In genomic region chr17:50547035-50547735, GRCh38 we compare ENCODE assay signal across 8 cellular contexts. TPM values are rescaled to one million over a fixed set of nuclear protein-coding genes. Genes with fewer than 3 reads are reported as not detected.
DNase-seq lines count a peak whose midpoint lies in the region; ATAC-seq, FAIRE-seq and TF ChIP-seq lines count a peak whose summit lies in the region.

SPATA20 (plus strand) TSS chr17:50547174; CDS start chr17:50547209, 35 bp downstream.

- H3K4me3 ChIP-seq in A673 (ENCODE audit: low read depth, low read length, poor library complexity, severe bottlenecking) (peak within 1 kb of the TSS; percentile 58), kidney (ENCODE audit: low read length in 2 of 2) (peak within 1 kb of the TSS; percentile 61)

- no peaks in the 10 kb centered on the region for H3K36me3 ChIP-seq in A673 (ENCODE audit: insufficient read depth, low read length, poor library complexity, severe bottlenecking)
- H3K36me3 ChIP-seq in kidney (ENCODE audit: control insufficient read depth in 1 of 2, insufficient read depth in 2 of 2, low read length in 2 of 2), result no peaks in the 10 kb centered on the region

- intact Hi-C loops in A673 (cut with micrococcal nuclease; ENCODE audit: unreplicated experiment) (loop anchor here (1.0 to 10.0 kb wide), 5 partner anchors 79 to 410 kb away; no protein-coding TSS in a partner anchor), kidney (cut with DNase I) (loop anchor here (5.0 to 10.0 kb wide), 3 partner anchors 80 to 408 kb away; no protein-coding TSS in a partner anchor)

- ATAC-seq in HG03097 (IDR thresholded peaks at IDR 0.05; ENCODE audit: low FRiP score, unreplicated experiment), result peak; percentile 76

- CTCF ChIA-PET in A673 (lab: Charles Lee), result interaction anchor here (0.6 to 1.7 kb wide), 2 partner anchors 79 to 270 kb away, joined by 9 to 10 read pairs; no protein-coding TSS in a partner anchor

- FAIRE-seq in kidney (lab: Jason Lieb, UNC), result no peak

- POLR2A ChIA-PET in A673 (lab: Charles Lee; ENCODE audit: low non-redundant PET), result no interaction called here

- H3K27ac ChIP-seq in A673 (ENCODE audit: low read depth, low read length, poor library complexity, severe bottlenecking), result peak within 1 kb of the TSS; percentile 68
- H3K27ac ChIP-seq in kidney (ENCODE audit: low read depth in 2 of 2, low read length in 2 of 2), result peak within 1 kb of the TSS; percentile 71 to 74

- H3K9me3 ChIP-seq in A673 (ENCODE audit: low read depth, low read length, poor library complexity, severe bottlenecking), result no peaks in the 10 kb centered on the region
- no peaks in the 10 kb centered on the region for H3K9me3 ChIP-seq in kidney (ENCODE audit: control insufficient read depth in 1 of 2, low read length in 2 of 2)

- TF ChIP-seq POLR2A in GM18526 (IDR thresholded peaks at IDR 0.05; ENCODE audit: extremely low read depth, insufficient read length), result peak; percentile 81

- peaks cover 14% of the 10 kb centered on the region for H3K4me1 ChIP-seq in A673 (ENCODE audit: insufficient read depth, low read length, poor library complexity, severe bottlenecking)
- H3K4me1 ChIP-seq in kidney (ENCODE audit: control insufficient read depth in 1 of 2, insufficient read depth in 1 of 2, low read depth in 1 of 2, low read length in 2 of 2), result peaks cover 9 to 21% of the 10 kb centered on the region in 2 donors

- no TSS peak for BruUV-seq in A673 (replicated peaks; lab: Mats Ljungman, UMichigan)

- H3K9ac ChIP-seq in kidney (ENCODE audit: low read length in 2 of 2), result peak within 1 kb of the TSS; percentile 60 to 70

- DNase-seq in A673 (ENCODE audit: low spot score) (peak; percentile 93), NCI-H2196 treated with DMSO at 0.1 percent for 48 hours (lab: John Stamatoyannopoulos, UW; ENCODE audit: unreplicated experiment) (peak; percentile 86), kidney (peak; percentile 97)
- DNase-seq in activated CD4-positive, CD25-positive, alpha-beta regulatory T cell treated with anti-CD3 and anti-CD28 coated beads, Interleukin-2, amount 50 U/mL, for 16 hours (ENCODE audit: low read depth, low spot score), result peak; percentile 69
- DNase-seq in central memory CD4-positive, alpha-beta T cell, result peak; percentile 81
- peak; percentile 68 to 79 for DNase-seq in stimulated activated CD4-positive, alpha-beta T cell treated with anti-CD3 and anti-CD28 coated beads, Interleukin-15, amount 100 ng/mL, for 1 hour (ENCODE audit: low read depth in 1 of 2, low spot score in 1 of 2)

- H3K27me3 ChIP-seq in A673 (replicated peaks; ENCODE audit: insufficient read depth, low read depth, low read length, poor library complexity), result no peaks in the 10 kb centered on the region

- TF ChIP-seq CTCF in A673 (conservative IDR thresholded peaks at IDR 0.05; ENCODE audit: low read depth, low read length), result peak; percentile 98
- peak; percentile 99 for TF ChIP-seq CTCF in kidney (IDR thresholded peaks at IDR 0.05; ENCODE audit: borderline replicate concordance, extremely low read depth, insufficient read depth)

RNA-seq across cellular contexts. Expression of gene SPATA20, which starts in this region (rescaled TPM):
- 11.1 and 16.5 TPM in 2 replicates for total RNA-seq in A673 (2021)
- 60.4 TPM for total RNA-seq in kidney
- polyA plus RNA-seq in kidney (ENCODE audit: insufficient read depth, low read depth, low replicate concordance), result 52.7 TPM

Comparison
In these comparisons a context has a peak if more than half of its experiments do, and no peak if none do; other contexts are left out.
1. Peak in every context shown above with its lines: DNase-seq, ATAC-seq, H3K4me3 ChIP-seq and H3K27ac ChIP-seq.